In genomic region chr7:100101016-100101862, GRCh38 we compare ENCODE assay signal across 8 cellular contexts. TPM values are rescaled to one million over a fixed set of nuclear protein-coding genes. Genes with fewer than 3 reads are reported as not detected.
A peak's percentile ranks its signal among the peaks of the same experiment; 100 is the strongest.
DNase-seq lines count a peak whose midpoint lies in the region; ATAC-seq, FAIRE-seq and TF ChIP-seq lines count a peak whose summit lies in the region.

Gene AP4M1, plus strand, starts transcription at chr7:100101643. Its CDS starts 72 bp downstream, at chr7:100101715.
Gene MCM7, minus strand, starts transcription at chr7:100101397. Its CDS starts 103 bp downstream, at chr7:100101294.

- no peak for FAIRE-seq in bronchial epithelial cell (lab: Jason Lieb, UNC)

- TF ChIP-seq CTCF in AG04449 (IDR thresholded peaks at IDR 0.05; ENCODE audit: insufficient read depth, low read length, missing control alignments) (no peak), WI38 (IDR thresholded peaks at IDR 0.05; ENCODE audit: low read depth, low read length) (no peak), bronchial epithelial cell (IDR thresholded peaks at IDR 0.05; ENCODE audit: insufficient read depth, low read length, severe bottlenecking) (no peak)

- CTCF ChIA-PET in AG04449 (lab: Yijun Ruan, JAX), result interaction anchor here (0.8 to 1.6 kb wide), 10 partner anchors 13 to 109 kb away, joined by 3 to 7 read pairs (median 4); no protein-coding TSS in a partner anchor

- no peaks in the 10 kb centered on the region for H3K27me3 ChIP-seq in bronchial epithelial cell (ENCODE audit: control insufficient read depth, insufficient read depth, low read length)

- ATAC-seq in GM18907 (IDR thresholded peaks at IDR 0.05; ENCODE audit: unreplicated experiment) (peak; percentile 85), HG03159 (IDR thresholded peaks at IDR 0.05; ENCODE audit: unreplicated experiment) (peak; percentile 78)

- H3K4me3 ChIP-seq in AG04449 (ENCODE audit: low read depth, low read length), result peak within 1 kb of the TSS; percentile 83
- H3K4me3 ChIP-seq in WI38 (ENCODE audit: low read depth, low read length), result peak within 1 kb of the TSS; percentile 78
- peak within 1 kb of the TSS; percentile 69 for H3K4me3 ChIP-seq in bronchial epithelial cell (ENCODE audit: low read depth, low read length)

- peaks cover 32% of the 10 kb centered on the region for H3K36me3 ChIP-seq in bronchial epithelial cell (ENCODE audit: control insufficient read depth, insufficient read depth, low read length)

- POLR2A ChIA-PET in AG04449 (lab: Yijun Ruan, JAX), result interaction anchor here (0.6 to 2.2 kb wide), 10 partner anchors 9 to 66 kb away, joined by 3 to 14 read pairs (median 5); partner anchors contain the start of genes COPS6 and MBLAC1

- DNase-seq in AG04449 (ENCODE audit: low read depth, low spot score), result peak; percentile 87
- peak; percentile 99 for DNase-seq in NCI-H2227 treated with DMSO at 0.1 percent for 48 hours (lab: John Stamatoyannopoulos, UW)
- DNase-seq in bronchial epithelial cell (ENCODE audit: low read depth), result peak; percentile 92
- DNase-seq in iPS-NIHi7 (ENCODE audit: extremely low spot score), result peak; percentile 97
- DNase-seq in smooth muscle cell of the brain vasculature (ENCODE audit: low read depth, low spot score), result peak; percentile 98

RNA-seq across cellular contexts. Expression of gene AP4M1, which starts in this region (rescaled TPM):
- total RNA-seq in bronchial epithelial cell, result 13.3 and 22.6 TPM in 2 replicates

RNA-seq across cellular contexts. Expression of gene MCM7, which starts in this region (rescaled TPM):
- total RNA-seq in bronchial epithelial cell, result 15.9 and 46.1 TPM in 2 replicates

Comparison
In these comparisons a context has a peak if more than half of its experiments do, and no peak if none do; other contexts are left out.
1. Peak in every context shown above with its lines: DNase-seq, ATAC-seq and H3K4me3 ChIP-seq.